36 cellular contexts compared by ENCODE assay signal in the genomic region with DNA sequence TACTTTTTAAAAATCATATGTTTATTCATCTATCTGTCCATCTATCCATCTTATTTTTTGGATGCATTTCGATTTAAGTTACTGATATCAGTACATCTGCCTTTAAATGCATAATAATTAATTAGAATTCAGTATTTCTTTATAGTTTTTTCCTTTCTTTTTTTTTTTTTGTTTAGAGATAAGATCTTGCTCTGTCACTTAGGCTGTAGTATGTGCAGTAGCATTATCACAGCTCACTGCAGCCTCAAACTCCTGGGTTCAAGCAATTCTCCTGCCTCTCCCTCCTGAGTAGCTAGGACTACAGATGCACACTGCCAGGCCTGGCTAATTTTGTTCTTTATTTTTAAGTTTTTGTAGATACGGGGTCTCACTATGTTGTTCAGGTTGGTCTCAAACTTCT.
"Had no signal": no experiment of that assay in that cellular context is flagged by ENCODE, and none has a peak within 500 bp of the region (broad histone marks: within the 10 kb centered on the region; RNA-seq: fewer than 3 reads in every experiment).

No MANE protein-coding gene starts in this region.

- H3K4me2 ChIP-seq: KMS-11 had no signal

- DNase-seq: Karpas-422, Kasumi-1, KG1, MG63, MM.1S, MV-4-11, NCI-H1048, NCI-H1092, NCI-H1092 treated with DMSO at 0.1 percent for 48 hours, NCI-H1105, NCI-H1105 treated with DMSO at 0.1 percent for 48 hours, NCI-H1417, NCI-H1417 treated with DMSO at 0.1 percent for 48 hours, NCI-H1436, NCI-H1436 treated with DMSO at 0.1 percent for 48 hours, NCI-H146, NCI-H1694, NCI-H1694 treated with DMSO at 0.1 percent for 48 hours, NCI-H187, NCI-H187 treated with DMSO at 0.1 percent for 48 hours, NCI-H1930, NCI-H2029, NCI-H2029 treated with DMSO at 0.1 percent for 48 hours, NCI-H2081, NCI-H2081 treated with DMSO at 0.1 percent for 48 hours, NCI-H2107, NCI-H2171, NCI-H2171 treated with DMSO at 0.1 percent for 48 hours, NCI-H2227 treated with DMSO at 0.1 percent for 48 hours, NCI-H226, NCI-H345, NCI-H446, NCI-H446 treated with DMSO at 0.1 percent for 48 hours, NCI-H510A, NCI-H510A treated with DMSO at 0.1 percent for 48 hours had no signal

- H3K9ac ChIP-seq: KMS-11 had no signal

- H3K27me3 ChIP-seq: MG63 had no signal

- H3K36me3 ChIP-seq: MG63 had no signal

- H3K9me3 ChIP-seq: MG63 had no signal

- H3K27ac ChIP-seq: KMS-11 had no signal

- H3K4me3 ChIP-seq: MG63 had no signal
